In the genomic region with DNA sequence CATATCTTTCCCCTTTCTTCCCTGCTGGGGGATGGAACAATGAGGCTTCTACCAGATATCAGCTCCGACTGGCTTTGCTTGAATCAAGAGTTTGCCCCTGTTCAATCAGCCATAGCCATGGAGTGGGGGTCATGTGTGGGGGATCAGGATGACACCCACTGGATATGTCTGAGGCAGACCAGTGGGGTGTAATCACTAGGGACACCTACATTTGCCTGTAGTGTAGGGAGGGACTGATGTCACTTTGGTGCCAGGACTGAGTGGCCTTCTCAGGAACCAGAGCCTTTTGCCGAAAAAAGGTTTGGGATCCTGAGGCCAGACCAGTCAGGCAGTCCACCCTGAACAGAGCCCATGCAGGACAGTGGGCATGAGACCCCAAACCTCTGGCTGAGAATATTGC, we compare ENCODE assay signal across 1 cellular context.
TF ChIP-seq lines count a peak whose summit lies in the region.

No MANE protein-coding gene starts in this region.

TF ChIP-seq in HEK293, 187 proteins besides CTCF, POLR2A, EP300 and RAD21 (continued from another document):
- no peak for TF ChIP-seq ZNF26 (tag by site-specific recombination; IDR thresholded peaks at IDR 0.05)
